1 cellular context compared by ENCODE assay signal in the genomic region with DNA sequence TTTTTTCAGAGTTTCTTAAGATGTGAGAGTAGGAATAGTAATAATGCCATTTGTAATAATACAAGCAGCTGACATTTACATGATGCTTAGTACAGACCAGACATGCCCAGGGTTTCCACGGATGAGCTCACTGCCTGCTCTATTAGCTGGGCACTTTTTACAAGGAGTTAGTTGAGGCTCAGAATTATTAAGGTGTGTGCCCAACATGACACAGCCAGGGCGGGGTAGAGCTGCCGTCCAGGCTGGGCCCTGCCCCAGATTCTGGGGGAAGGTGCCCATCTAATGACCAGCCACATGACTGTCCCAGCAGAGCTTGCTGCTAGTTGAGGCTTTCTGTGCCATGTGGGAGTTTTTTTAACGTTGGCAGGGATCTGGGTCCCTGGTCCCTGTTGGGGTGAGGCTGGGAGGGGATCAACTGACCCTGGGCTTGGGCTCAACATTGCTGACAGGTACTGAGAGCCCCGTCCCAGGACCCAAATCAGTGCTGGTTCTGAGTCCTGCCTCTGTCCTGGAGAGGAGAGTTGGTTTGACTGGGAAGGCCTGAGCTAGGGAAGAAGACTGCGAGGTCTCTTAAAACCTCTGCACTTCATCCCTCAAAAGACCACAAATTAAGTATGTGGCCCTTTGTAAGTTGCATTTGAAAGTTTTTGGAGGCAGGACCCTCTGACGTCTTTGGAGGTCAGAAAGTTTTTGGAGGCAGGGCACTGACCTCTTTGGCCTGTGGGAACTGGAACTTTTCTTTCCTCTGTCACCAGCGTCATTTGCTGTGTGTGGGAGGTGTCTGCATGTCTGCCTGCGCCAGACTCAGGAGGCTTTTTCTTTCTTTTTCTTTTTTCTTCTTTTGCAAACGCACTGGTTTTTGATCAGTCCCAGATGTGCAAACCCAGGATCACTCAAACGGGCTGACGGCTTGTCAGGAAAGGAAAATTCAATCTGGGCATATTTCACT.
TF ChIP-seq lines count a peak whose summit lies in the region.

No MANE protein-coding gene starts in this region.

TF ChIP-seq in IMR-90, 13 proteins besides CTCF, POLR2A, EP300 and RAD21:
- TF ChIP-seq MXI1 (IDR thresholded peaks at IDR 0.05; ENCODE audit: borderline replicate concordance, low read depth, low read length) (no peak), MAZ (IDR thresholded peaks at IDR 0.05; ENCODE audit: borderline replicate concordance, low read depth, low read length) (no peak), MAFK (IDR thresholded peaks at IDR 0.05; ENCODE audit: low read depth, low read length) (no peak), SMC3 (IDR thresholded peaks at IDR 0.05; ENCODE audit: low read depth, low read length) (no peak)
